Comparison of ENCODE assay signal across 1 cellular context in genomic region chr6:88641178-88641903, GRCh38.
TF ChIP-seq lines count a peak whose summit lies in the region.

No MANE protein-coding gene starts in this region.

TF ChIP-seq in GM12878, 131 proteins besides CTCF, POLR2A, EP300 and RAD21 (continued from another document and continues in another):
- TF ChIP-seq BCL3 (IDR thresholded peaks at IDR 0.05; ENCODE audit: borderline replicate concordance, insufficient read depth, low read depth, low read length, poor library complexity, severe bottlenecking), result no peak
- peak in 1 of 2 experiments; percentile 54; a peak in 2 of 4 replicates for TF ChIP-seq BHLHE40 (IDR thresholded peaks at IDR 0.05; ENCODE audit: borderline replicate concordance in 1 of 2, low read depth in 2 of 2, low read length in 1 of 2)
- no peak for TF ChIP-seq YBX1 (IDR thresholded peaks at IDR 0.05)
- TF ChIP-seq HDGF (IDR thresholded peaks at IDR 0.05), result no peak
- no peak for TF ChIP-seq CBFB (IDR thresholded peaks at IDR 0.05; ENCODE audit: low read depth)
- TF ChIP-seq HCFC1 (IDR thresholded peaks at IDR 0.05; ENCODE audit: low read length), result no peak
- no peak for TF ChIP-seq BRCA1 (IDR thresholded peaks at IDR 0.05; ENCODE audit: low read depth, low read length)
- no peak for TF ChIP-seq ZNF207 (IDR thresholded peaks at IDR 0.05; ENCODE audit: borderline replicate concordance)
- no peak for TF ChIP-seq KDM1A (IDR thresholded peaks at IDR 0.05; ENCODE audit: borderline replicate concordance)
- peak; percentile 55; the same call in 1 of the 2 replicates for TF ChIP-seq ZNF687 (IDR thresholded peaks at IDR 0.05)
- peak; percentile 65; the same call in 1 of the 2 replicates for TF ChIP-seq TCF3 (IDR thresholded peaks at IDR 0.05; ENCODE audit: borderline replicate concordance, insufficient read depth, low read depth, low read length)
- no peak for TF ChIP-seq IKZF1 (conservative IDR thresholded peaks at IDR 0.05)
- no peak for TF ChIP-seq ATF2 (IDR thresholded peaks at IDR 0.05; ENCODE audit: low read length)
- TF ChIP-seq CHD2 (IDR thresholded peaks at IDR 0.05; ENCODE audit: borderline replicate concordance, low read depth, low read length), result no peak; the same call in 1 of the 2 replicates
- TF ChIP-seq E2F8 (IDR thresholded peaks at IDR 0.05; ENCODE audit: low read depth, partially characterized antibody), result no peak
- TF ChIP-seq CEBPZ (IDR thresholded peaks at IDR 0.05; ENCODE audit: low read depth, low read length), result no peak
- peak; percentile 90 for TF ChIP-seq MLLT1 (IDR thresholded peaks at IDR 0.05)
- TF ChIP-seq CHD4 (IDR thresholded peaks at IDR 0.05), result no peak
- TF ChIP-seq ETV6 (conservative IDR thresholded peaks at IDR 0.05 in 1 of 2, IDR thresholded peaks at IDR 0.05 in 1 of 2; ENCODE audit: borderline replicate concordance in 1 of 2, low read depth in 1 of 2), result no peak
- no peak for TF ChIP-seq NKRF (conservative IDR thresholded peaks at IDR 0.05)
- no peak for TF ChIP-seq GABPA (IDR thresholded peaks at IDR 0.05; ENCODE audit: low read depth)
- TF ChIP-seq ELK1 (IDR thresholded peaks at IDR 0.05; ENCODE audit: low read depth, low read length), result no peak
- no peak for TF ChIP-seq NR2C2 (IDR thresholded peaks at IDR 0.05; ENCODE audit: borderline replicate concordance, control insufficient read depth, insufficient read length, low read depth)
- TF ChIP-seq RFX5 (IDR thresholded peaks at IDR 0.05; ENCODE audit: low read depth, low read length), result no peak
- TF ChIP-seq EZH2 (IDR thresholded peaks at IDR 0.05; ENCODE audit: borderline replicate concordance, control insufficient read depth, low read depth, low read length), result no peak
- no peak for TF ChIP-seq SIX5 (IDR thresholded peaks at IDR 0.05; ENCODE audit: low read depth, low read length, severe bottlenecking)
- no peak for TF ChIP-seq RELA (IDR thresholded peaks at IDR 0.05; ENCODE audit: borderline replicate concordance, partially characterized antibody)
- TF ChIP-seq EGR1 (IDR thresholded peaks at IDR 0.05; ENCODE audit: borderline replicate concordance in 1 of 2, low read depth in 2 of 2, low read length in 2 of 2), result no peak
- TF ChIP-seq NFXL1 (IDR thresholded peaks at IDR 0.05; ENCODE audit: borderline replicate concordance), result no peak
- TF ChIP-seq REST (IDR thresholded peaks at IDR 0.05; ENCODE audit: low read depth, low read length), result no peak
- no peak for TF ChIP-seq STAT1 (conservative IDR thresholded peaks at IDR 0.05)
- peak; percentile 44 to 71; a peak in 2 of 4 replicates for TF ChIP-seq IKZF2 (IDR thresholded peaks at IDR 0.05)
- TF ChIP-seq ESRRA (IDR thresholded peaks at IDR 0.05; ENCODE audit: low read length), result no peak
- no peak for TF ChIP-seq SREBF2 (IDR thresholded peaks at IDR 0.05; ENCODE audit: low read length)
- no peak; the same call in 1 of the 2 replicates for TF ChIP-seq JUND (IDR thresholded peaks at IDR 0.05; ENCODE audit: low read depth, low read length)
- TF ChIP-seq SUZ12 (IDR thresholded peaks at IDR 0.05; ENCODE audit: unreplicated experiment), result no peak
- TF ChIP-seq NFIC (IDR thresholded peaks at IDR 0.05; ENCODE audit: low read depth, low read length), result peak; percentile 60; the same call in 1 of the 2 replicates
- TF ChIP-seq CBX3 (IDR thresholded peaks at IDR 0.05; ENCODE audit: borderline replicate concordance, low read depth), result no peak
